Comparison of ENCODE assay signal across 10 cellular contexts in the genomic region with DNA sequence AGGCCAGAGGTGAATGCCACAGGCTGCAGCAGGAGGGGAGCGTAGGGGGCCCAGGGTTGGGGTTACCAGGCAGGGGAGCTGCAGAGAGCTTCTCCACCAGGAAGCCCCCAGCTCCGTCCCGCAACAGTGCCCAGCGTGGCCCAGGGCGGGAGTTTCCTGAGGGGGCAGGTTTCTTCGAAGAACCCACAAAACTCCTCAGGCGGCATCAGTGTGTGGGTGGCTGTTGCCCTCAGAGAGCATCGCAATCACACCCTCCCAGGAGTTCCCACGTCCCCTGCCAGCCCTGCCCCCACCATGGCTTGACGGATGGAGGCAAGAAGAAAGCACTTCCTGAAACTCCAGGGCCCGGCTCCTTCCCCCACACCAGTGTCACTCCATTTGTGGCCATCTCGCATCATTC. TPM values are rescaled to one million over a fixed set of nuclear protein-coding genes. Genes with fewer than 3 reads are reported as not detected.
DNase-seq lines count a peak whose midpoint lies in the region; ATAC-seq, FAIRE-seq and TF ChIP-seq lines count a peak whose summit lies in the region.
"Not testable (repeated sequence)": the region's sequence is repeated elsewhere in the genome, so short reads cannot be mapped to it uniquely, and the experiment has no call there.
"Had no signal": no experiment of that assay in that cellular context is flagged by ENCODE, and none has a peak within 500 bp of the region (broad histone marks: within the 10 kb centered on the region; RNA-seq: fewer than 3 reads in every experiment).

No MANE protein-coding gene starts in this region.

- not testable (repeated sequence) for H3K27ac Mint-ChIP-seq in CD8-positive, alpha-beta T cell; activated CD8-positive, alpha-beta T cell treated with anti-CD3 and anti-CD28 coated beads for 36 hours; stimulated activated effector memory CD8-positive, alpha-beta T cell treated with anti-CD3 and anti-CD28 coated beads, Interleukin-12 subunit alpha, Interleukin-12 subunit beta, amount 100 ng/mL, for 72 hours

- CTCF ChIA-PET in CD8-positive, alpha-beta T cell (lab: Charles Lee); activated CD8-positive, alpha-beta T cell treated with anti-CD3 and anti-CD28 coated beads for 36 hours (lab: Charles Lee): not testable (repeated sequence)

- TF ChIP-seq CTCF in CD8-positive, alpha-beta T cell (IDR thresholded peaks at IDR 0.05); activated CD8-positive, alpha-beta T cell treated with anti-CD3 and anti-CD28 coated beads for 36 hours (IDR thresholded peaks at IDR 0.05); body of pancreas (IDR thresholded peaks at IDR 0.05); mucosa of descending colon (IDR thresholded peaks at IDR 0.05): not testable (repeated sequence)

- not testable (repeated sequence) for DNase-seq in CD8-positive, alpha-beta T cell; HTR-8/SVneo (ENCODE audit: insufficient read length, low spot score); activated CD8-positive, alpha-beta T cell treated with anti-CD3 and anti-CD28 coated beads for 36 hours; body of pancreas; mucosa of descending colon; stimulated activated effector memory CD8-positive, alpha-beta T cell treated with anti-CD3 and anti-CD28 coated beads, Interleukin-12 subunit alpha, Interleukin-12 subunit beta, amount 100 ng/mL, for 72 hours (ENCODE audit: low spot score in 2 of 2)

- H3K4me1 Mint-ChIP-seq in CD8-positive, alpha-beta T cell (ENCODE audit: low read depth); activated CD8-positive, alpha-beta T cell treated with anti-CD3 and anti-CD28 coated beads for 36 hours (ENCODE audit: low read depth); stimulated activated effector memory CD8-positive, alpha-beta T cell treated with anti-CD3 and anti-CD28 coated beads, Interleukin-12 subunit alpha, Interleukin-12 subunit beta, amount 100 ng/mL, for 72 hours: not testable (repeated sequence)

- not testable (repeated sequence) for H3K4me3 ChIP-seq in CD8-positive, alpha-beta T cell (ENCODE audit: low read depth, low read length); body of pancreas; mucosa of descending colon

- not testable (repeated sequence) for H3K27me3 Mint-ChIP-seq in CD8-positive, alpha-beta T cell (ENCODE audit: low read depth); activated CD8-positive, alpha-beta T cell treated with anti-CD3 and anti-CD28 coated beads for 36 hours

- H3K36me3 ChIP-seq in CD8-positive, alpha-beta T cell (ENCODE audit: insufficient read depth, low read length); body of pancreas (replicated peaks in 1 of 2; ENCODE audit: insufficient read depth in 1 of 2, low read depth in 2 of 2); mucosa of descending colon (ENCODE audit: low read depth): not testable (repeated sequence)

- no CpG with 5 or more reads among the region's 12 CpGs for WGBS in body of pancreas, 2 donors

- H3K4me1 ChIP-seq in CD8-positive, alpha-beta T cell (ENCODE audit: insufficient read depth, low read length); body of pancreas; mucosa of descending colon (ENCODE audit: low read depth): not testable (repeated sequence)

- POLR2A ChIA-PET in CD8-positive, alpha-beta T cell (lab: Charles Lee); activated CD8-positive, alpha-beta T cell treated with anti-CD3 and anti-CD28 coated beads for 36 hours (lab: Charles Lee): not testable (repeated sequence)

- not testable (repeated sequence) for H3K36me3 Mint-ChIP-seq in CD8-positive, alpha-beta T cell; activated CD8-positive, alpha-beta T cell treated with anti-CD3 and anti-CD28 coated beads for 36 hours (ENCODE audit: low read depth); stimulated activated effector memory CD8-positive, alpha-beta T cell treated with anti-CD3 and anti-CD28 coated beads, Interleukin-12 subunit alpha, Interleukin-12 subunit beta, amount 100 ng/mL, for 72 hours

- H3K9me3 Mint-ChIP-seq in CD8-positive, alpha-beta T cell; activated CD8-positive, alpha-beta T cell treated with anti-CD3 and anti-CD28 coated beads for 36 hours; stimulated activated effector memory CD8-positive, alpha-beta T cell treated with anti-CD3 and anti-CD28 coated beads, Interleukin-12 subunit alpha, Interleukin-12 subunit beta, amount 100 ng/mL, for 72 hours: not testable (repeated sequence)

- TF ChIP-seq POLR2A in body of pancreas (IDR thresholded peaks at IDR 0.05): not testable (repeated sequence)

- H3K4me3 Mint-ChIP-seq in CD8-positive, alpha-beta T cell; activated CD8-positive, alpha-beta T cell treated with anti-CD3 and anti-CD28 coated beads for 36 hours; stimulated activated effector memory CD8-positive, alpha-beta T cell treated with anti-CD3 and anti-CD28 coated beads, Interleukin-12 subunit alpha, Interleukin-12 subunit beta, amount 100 ng/mL, for 72 hours: not testable (repeated sequence)

- intact Hi-C loops in CD8-positive, alpha-beta T cell (cut with DNase I, micrococcal nuclease); activated CD8-positive, alpha-beta T cell treated with anti-CD3 and anti-CD28 coated beads for 36 hours (cut with micrococcal nuclease); body of pancreas (cut with DNase I); mucosa of descending colon (cut with DNase I, micrococcal nuclease): not testable (repeated sequence)

- not testable (repeated sequence) for H3K27me3 ChIP-seq in CD8-positive, alpha-beta T cell (ENCODE audit: insufficient read depth, low read length); body of pancreas

- not testable (repeated sequence) for H3K27ac ChIP-seq in CD8-positive, alpha-beta T cell (ENCODE audit: low read depth, low read length); body of pancreas

- not testable (repeated sequence) for H3K9me3 ChIP-seq in CD8-positive, alpha-beta T cell (ENCODE audit: low read length); body of pancreas; mucosa of descending colon

- peak; percentile 37 for ATAC-seq in CD8-positive, alpha-beta T cell
- ATAC-seq in GM21737 (IDR thresholded peaks at IDR 0.05; ENCODE audit: unreplicated experiment) (peak; percentile 27), body of pancreas (peak; percentile 7), mucosa of descending colon (peak; percentile 3)
- peak; percentile 48 for ATAC-seq in activated CD8-positive, alpha-beta T cell treated with anti-CD3 and anti-CD28 coated beads for 36 hours
- peak; percentile 17 for ATAC-seq in stimulated activated effector memory CD8-positive, alpha-beta T cell treated with anti-CD3 and anti-CD28 coated beads, Interleukin-12 subunit alpha, Interleukin-12 subunit beta, amount 100 ng/mL, for 72 hours

- peak; percentile 28 for FAIRE-seq in HTR-8/SVneo (lab: Jason Lieb, UNC)

RNA-seq across cellular contexts. Expression of gene GRAP, which starts 8.0 kb away (rescaled TPM):
- total RNA-seq in CD8-positive, alpha-beta T cell: 10 to 100 TPM; 15.8 to 18.3 TPM
- total RNA-seq in activated CD8-positive, alpha-beta T cell treated with anti-CD3 and anti-CD28 coated beads for 36 hours: 10 to 100 TPM; 11.9 to 12.2 TPM
- total RNA-seq in body of pancreas: 1 to 10 TPM in 1 of 2 donors, under 1 TPM in 1; 0.33 to 1.8 TPM
- 1 to 10 TPM; 1.2 to 2.5 (median 1.8) TPM for total RNA-seq in mucosa of descending colon
- total RNA-seq: A172, Daoy, GM23248 had no signal

RNA-seq across cellular contexts. Expression of gene FAM83G, which starts 34.2 kb away (rescaled TPM):
- 1 to 10 TPM; 3.5 to 4.1 TPM for total RNA-seq in CD8-positive, alpha-beta T cell
- total RNA-seq in activated CD8-positive, alpha-beta T cell treated with anti-CD3 and anti-CD28 coated beads for 36 hours: 10 to 100 TPM; 11.9 to 12.1 TPM
- 10 to 100 TPM; 11.4 to 16.5 TPM for total RNA-seq in body of pancreas
- 10 to 100 TPM; 18.9 to 40.4 (median 29.1) TPM for total RNA-seq in mucosa of descending colon
